Comparison of ENCODE assay signal across 9 cellular contexts in genomic region chr9:90801175-90801506, GRCh38. TPM values are rescaled to one million over a fixed set of nuclear protein-coding genes. Genes with fewer than 3 reads are reported as not detected.
DNase-seq lines count a peak whose midpoint lies in the region; ATAC-seq and TF ChIP-seq lines count a peak whose summit lies in the region.
"Had no signal": no experiment of that assay in that cellular context is flagged by ENCODE, and none has a peak within 500 bp of the region (broad histone marks: within the 10 kb centered on the region; RNA-seq: fewer than 3 reads in every experiment).

No MANE protein-coding gene starts in this region.

- intact Hi-C loops in gastrocnemius medialis (cut with DNase I; ENCODE audit: low total_unique reads): no loop called here

- H3K9me2 ChIP-seq in Karpas-422 (replicated peaks; ENCODE audit: insufficient read depth, low read length): no peaks in the 10 kb centered on the region

- H3K9ac ChIP-seq in Karpas-422 (ENCODE audit: low read length): peak overlapping the region; percentile 90
- H3K9ac ChIP-seq in endodermal cell (ENCODE audit: extremely low read depth, low read length, poor library complexity, severe bottlenecking): no peak overlapping the region

- no peaks in the 10 kb centered on the region for H3K27me3 ChIP-seq in Karpas-422 (ENCODE audit: low read length)
- H3K27me3 ChIP-seq in endodermal cell (ENCODE audit: control insufficient read depth, insufficient read depth, low read length, poor library complexity, severe bottlenecking): peaks cover 75% of the 10 kb centered on the region
- peaks cover 25 to 42% (median 34%) of the 10 kb centered on the region in 3 donors for H3K27me3 ChIP-seq in gastrocnemius medialis

- H3K27ac ChIP-seq in Karpas-422 (ENCODE audit: low read length) (peak overlapping the region; percentile 99), endodermal cell (ENCODE audit: low read depth, low read length) (no peak overlapping the region), gastrocnemius medialis (no peak overlapping the region)

- 31 to 37% methylated on average over 8 to 11 of the region's 11 CpGs for WGBS in endodermal cell (ENCODE audit: insufficient coverage in 1 of 2, insufficient read length in 1 of 2), 2 experiments

- TF ChIP-seq POLR2A in gastrocnemius medialis (IDR thresholded peaks at IDR 0.05): no peak

- H2AFZ ChIP-seq in Karpas-422 (ENCODE audit: low read length): peak overlapping the region; percentile 1; the same call in 1 of the 2 replicates

- ATAC-seq in gastrocnemius medialis: no peak

- H3K4me2 ChIP-seq in Karpas-422 (ENCODE audit: low read depth, low read length, poor library complexity, severe bottlenecking): peak overlapping the region; percentile 88

- no peak overlapping the region for H3K27ac Mint-ChIP-seq in endodermal cell

- no peaks in the 10 kb centered on the region for H3K4me1 Mint-ChIP-seq in endodermal cell

- no peaks in the 10 kb centered on the region for H3K36me3 Mint-ChIP-seq in endodermal cell (ENCODE audit: low read depth)
- H3K36me3 Mint-ChIP-seq: CD4-positive, CD25-positive, alpha-beta regulatory T cell had no signal

- in situ Hi-C loops in gastrocnemius medialis (cut with MboI; ENCODE audit: low sequenced_read_pairs in 4 of 4): no loop called here
- in situ Hi-C loops in ACHN (cut with HindIII; ENCODE audit: low pct_ligation_motif_present, low pct_unique_long_range_greater_than_20kb, low sequenced_read_pairs): no loop called here

- no peaks in the 10 kb centered on the region for H3K9me3 Mint-ChIP-seq in endodermal cell

- H3K27me3 Mint-ChIP-seq in endodermal cell (ENCODE audit: insufficient read depth): peaks cover 78% of the 10 kb centered on the region

- no peaks in the 10 kb centered on the region for H4K20me1 ChIP-seq in Karpas-422 (ENCODE audit: insufficient read depth, low read depth, low read length)

- no peaks in the 10 kb centered on the region for H3K9me3 ChIP-seq in Karpas-422 (ENCODE audit: low read length)
- H3K9me3 ChIP-seq in endodermal cell (ENCODE audit: control insufficient read depth, low read length): no peaks in the 10 kb centered on the region
- H3K9me3 ChIP-seq in gastrocnemius medialis: no peaks in the 10 kb centered on the region

- H3K4me1 ChIP-seq in Karpas-422 (ENCODE audit: low read length) (peaks cover 60% of the 10 kb centered on the region), endodermal cell (ENCODE audit: control insufficient read depth, insufficient read depth, low read length) (peaks cover 5% of the 10 kb centered on the region), gastrocnemius medialis (peaks cover 3 to 5% of the 10 kb centered on the region in 2 donors)

- H3K4me3 ChIP-seq in Karpas-422 (ENCODE audit: low read length) (peak overlapping the region; percentile 86), endodermal cell (ENCODE audit: low read length) (peak overlapping the region; percentile 78), gastrocnemius medialis (peak overlapping the region; percentile 23 to 40 (median 38))

- H3K79me2 ChIP-seq in Karpas-422 (ENCODE audit: low read length): peaks cover 44% of the 10 kb centered on the region

- H3K36me3 ChIP-seq in Karpas-422 (ENCODE audit: insufficient read depth, low read length) (no peaks in the 10 kb centered on the region), endodermal cell (ENCODE audit: control insufficient read depth, insufficient read depth, low read length) (no peaks in the 10 kb centered on the region), gastrocnemius medialis (no peaks in the 10 kb centered on the region)

- peak overlapping the region; percentile 70 for H3K4me3 Mint-ChIP-seq in endodermal cell

- DNase-seq in NCI-H345 (lab: John Stamatoyannopoulos, UW) (peak; percentile 46), NCI-H345 treated with DMSO at 0.1 percent for 48 hours (lab: John Stamatoyannopoulos, UW; ENCODE audit: unreplicated experiment) (no peak), Karpas-422 (peak; percentile 75), endodermal cell (no peak), gastrocnemius medialis (no peak), mucosa of gallbladder (ENCODE audit: low spot score) (no peak), ACHN (no peak)
- no peak for DNase-seq in effector CD8-positive, alpha-beta T cell (lab: John Stamatoyannopoulos, UW)

- TF ChIP-seq CTCF in endodermal cell (conservative IDR thresholded peaks at IDR 0.05) (no peak), gastrocnemius medialis (IDR thresholded peaks at IDR 0.05 in 4 of 5, conservative IDR thresholded peaks at IDR 0.05 in 1 of 5) (no peak)

RNA-seq across cellular contexts. Expression of gene SYK, which starts 0.5 kb away (rescaled TPM):
- 151 and 216 TPM in 2 replicates for total RNA-seq in Karpas-422 (2014; rRNA removed; shearing (Covaris generic); ENCODE audit: low replicate concordance)
- total RNA-seq in endodermal cell (1 to 10 TPM; 2.5 to 6.0 TPM), gastrocnemius medialis (1 to 10 TPM in 3 of 4 donors, under 1 TPM in 1; 0.53 to 3.3 (median 2.0) TPM), mucosa of gallbladder (42.9 TPM)
- polyA plus RNA-seq in endodermal cell (2013, experiment 1 of 2): 0.14 TPM
- polyA plus RNA-seq in endodermal cell (2013, experiment 2 of 2): 0.08 TPM

Comparison
In these comparisons a context has a peak if more than half of its experiments do, and no peak if none do; other contexts are left out.
1. DNase-seq: peak in NCI-H345 (single experiment) and Karpas-422 (single experiment); none in NCI-H345 treated with DMSO at 0.1 percent for 48 hours (single experiment), endodermal cell (single experiment), gastrocnemius medialis (0 of 2), mucosa of gallbladder (single experiment), ACHN (single experiment) and effector CD8-positive, alpha-beta T cell (single experiment).
2. Peak in every context shown above with its lines, with median percentiles within 50 percentile points of each other: H3K4me3 ChIP-seq.